In genomic region chr1:62107923-62108322, GRCh38 we compare ENCODE assay signal across 34 cellular contexts.
"Had no signal": no experiment of that assay in that cellular context is flagged by ENCODE, and none has a peak within 500 bp of the region (broad histone marks: within the 10 kb centered on the region; RNA-seq: fewer than 3 reads in every experiment).

No MANE protein-coding gene starts in this region.

- DNase-seq: Karpas-422, Kasumi-1, MG63, MM.1S, MV-4-11, NCI-H1048, NCI-H1092, NCI-H1092 treated with DMSO at 0.1 percent for 48 hours, NCI-H1105, NCI-H1105 treated with DMSO at 0.1 percent for 48 hours, NCI-H1417, NCI-H1417 treated with DMSO at 0.1 percent for 48 hours, NCI-H1436, NCI-H1436 treated with DMSO at 0.1 percent for 48 hours, NCI-H146, NCI-H1694, NCI-H1694 treated with DMSO at 0.1 percent for 48 hours, NCI-H187, NCI-H187 treated with DMSO at 0.1 percent for 48 hours, NCI-H1930, NCI-H2029, NCI-H2029 treated with DMSO at 0.1 percent for 48 hours, NCI-H2081, NCI-H2081 treated with DMSO at 0.1 percent for 48 hours, NCI-H2107, NCI-H2171, NCI-H2171 treated with DMSO at 0.1 percent for 48 hours, NCI-H2227 treated with DMSO at 0.1 percent for 48 hours, NCI-H226, NCI-H345, NCI-H446, NCI-H446 treated with DMSO at 0.1 percent for 48 hours, NCI-H510A, NCI-H510A treated with DMSO at 0.1 percent for 48 hours had no signal

- H3K9me3 ChIP-seq: MG63 had no signal

- H3K4me3 ChIP-seq: MG63 had no signal

- H3K27me3 ChIP-seq: MG63 had no signal

- H3K36me3 ChIP-seq: MG63 had no signal
